In genomic region chr6:89050155-89050554, GRCh38 we compare ENCODE assay signal across 13 cellular contexts. TPM values are rescaled to one million over a fixed set of nuclear protein-coding genes. Genes with fewer than 3 reads are reported as not detected.
DNase-seq lines count a peak whose midpoint lies in the region; ATAC-seq and TF ChIP-seq lines count a peak whose summit lies in the region.
"Had no signal": no experiment of that assay in that cellular context is flagged by ENCODE, and none has a peak within 500 bp of the region (broad histone marks: within the 10 kb centered on the region; RNA-seq: fewer than 3 reads in every experiment).

No MANE protein-coding gene starts in this region.

- in situ Hi-C loops in gastrocnemius medialis (cut with MboI; ENCODE audit: low sequenced_read_pairs in 4 of 4): no loop called here

- H3K36me3 ChIP-seq in breast epithelium: no peaks in the 10 kb centered on the region
- no peaks in the 10 kb centered on the region for H3K36me3 ChIP-seq in gastrocnemius medialis
- H3K36me3 ChIP-seq: spleen had no signal

- peak; percentile 94 for ATAC-seq in left ventricle myocardium superior
- peak; percentile 84 to 89 for ATAC-seq in gastrocnemius medialis
- no peak for ATAC-seq in GM21423 (IDR thresholded peaks at IDR 0.05; ENCODE audit: unreplicated experiment)
- no peak for ATAC-seq in HG02678 (IDR thresholded peaks at IDR 0.05; ENCODE audit: unreplicated experiment)
- no peak for ATAC-seq in HG03039 (IDR thresholded peaks at IDR 0.05; ENCODE audit: unreplicated experiment)
- ATAC-seq: SK-N-SH treated with all-trans-retinoic acid at 6 μM for 48 hours, WTC11 had no signal

- TF ChIP-seq CTCF in breast epithelium (IDR thresholded peaks at IDR 0.05): no peak
- TF ChIP-seq CTCF in gastrocnemius medialis (IDR thresholded peaks at IDR 0.05 in 4 of 5, conservative IDR thresholded peaks at IDR 0.05 in 1 of 5): no peak

- H3K9me3 ChIP-seq in breast epithelium: no peaks in the 10 kb centered on the region
- H3K9me3 ChIP-seq in gastrocnemius medialis: no peaks in the 10 kb centered on the region
- H3K9me3 ChIP-seq: spleen had no signal

- TF ChIP-seq POLR2A in breast epithelium (IDR thresholded peaks at IDR 0.05): no peak
- no peak for TF ChIP-seq POLR2A in gastrocnemius medialis (IDR thresholded peaks at IDR 0.05)

- intact Hi-C loops in breast epithelium (cut with DNase I; ENCODE audit: low total_unique reads) (no loop called here), left ventricle myocardium superior (cut with micrococcal nuclease) (no loop called here), gastrocnemius medialis (cut with DNase I; ENCODE audit: low total_unique reads) (no loop called here)

- H3K27ac ChIP-seq in breast epithelium (peak overlapping the region; percentile 80 to 88), gastrocnemius medialis (no peak overlapping the region)

- H3K4me1 ChIP-seq in breast epithelium: peaks cover 0 to 10% of the 10 kb centered on the region in 2 donors
- H3K4me1 ChIP-seq in gastrocnemius medialis: peaks cover 0 to 4% of the 10 kb centered on the region in 2 donors

- DNase-seq in GM03348 (ENCODE audit: low spot score): peak; percentile 63
- DNase-seq in breast epithelium (ENCODE audit: low spot score in 2 of 2): peak; percentile 52 to 62
- peak; percentile 50 for DNase-seq in left ventricle myocardium superior
- peak; percentile 43 to 69 for DNase-seq in gastrocnemius medialis
- no peak for DNase-seq in NCI-H128 (lab: John Stamatoyannopoulos, UW; ENCODE audit: unreplicated experiment)
- DNase-seq: activated T-cell treated with anti-CD3 and anti-CD28 coated beads, Interleukin-2, amount 50 U/mL, for 24 hours; NCI-H2029; spleen had no signal

- H3K27me3 ChIP-seq in breast epithelium (no peaks in the 10 kb centered on the region), gastrocnemius medialis (no peaks in the 10 kb centered on the region)
- H3K27me3 ChIP-seq: spleen had no signal

- no peak overlapping the region for H3K4me3 ChIP-seq in breast epithelium
- H3K4me3 ChIP-seq in gastrocnemius medialis: no peak overlapping the region
- H3K4me3 ChIP-seq: spleen had no signal

RNA-seq across cellular contexts. Expression of gene PNRC1, which starts 30.4 kb away (rescaled TPM):
- total RNA-seq in breast epithelium (100 to 1,000 TPM; 221 to 290 (median 230) TPM), left ventricle myocardium superior (161 TPM), gastrocnemius medialis (100 to 1,000 TPM; 229 to 458 (median 311) TPM)

Comparison
In these comparisons a context has a peak if more than half of its experiments do, and no peak if none do; other contexts are left out.
1. H3K27ac ChIP-seq: peak in breast epithelium (2 of 2); none in gastrocnemius medialis (0 of 4).
2. ATAC-seq: peak in left ventricle myocardium superior (single experiment) and gastrocnemius medialis (2 of 2); none in GM21423 (single experiment), HG02678 (single experiment) and HG03039 (single experiment).